18 cellular contexts compared by ENCODE assay signal in genomic region chr10:110758128-110758527, GRCh38.
DNase-seq lines count a peak whose midpoint lies in the region; TF ChIP-seq lines count a peak whose summit lies in the region.
"Had no signal": no experiment of that assay in that cellular context is flagged by ENCODE, and none has a peak within 500 bp of the region (broad histone marks: within the 10 kb centered on the region; RNA-seq: fewer than 3 reads in every experiment).

No MANE protein-coding gene starts in this region.

- H3K27ac Mint-ChIP-seq in activated naive CD4-positive, alpha-beta T cell treated with anti-CD3 and anti-CD28 coated beads for 36 hours = no peak overlapping the region
- H3K27ac Mint-ChIP-seq: IgD-negative memory B cell had no signal

- no peak overlapping the region for H3K4me3 Mint-ChIP-seq in activated naive CD4-positive, alpha-beta T cell treated with anti-CD3 and anti-CD28 coated beads for 36 hours
- H3K4me3 Mint-ChIP-seq: IgD-negative memory B cell had no signal

- no peak overlapping the region for H3K4me3 ChIP-seq in left ventricle myocardium inferior
- H3K4me3 ChIP-seq in ascending aorta = no peak overlapping the region
- peak overlapping the region in 1 of 2 donors; percentile 49 for H3K4me3 ChIP-seq in mucosa of rectum (ENCODE audit: low read length in 2 of 2)
- H3K4me3 ChIP-seq in uterus = no peak overlapping the region
- H3K4me3 ChIP-seq in BE2C (ENCODE audit: low read depth, low read length) = no peak overlapping the region
- H3K4me3 ChIP-seq: BLaER1 treated with 17β-estradiol and CSF1 and Interleukin-3, amounts not matched to agents 10 nM and 100 nM; HAP-1 had no signal

- DNase-seq in left ventricle myocardium inferior = no peak
- no peak for DNase-seq in cardiac septum (ENCODE audit: low spot score)
- no peak for DNase-seq in ascending aorta (ENCODE audit: low spot score in 2 of 2)
- DNase-seq in uterus = no peak
- no peak for DNase-seq in BE2C
- no peak for DNase-seq in activated naive CD4-positive, alpha-beta T cell treated with anti-CD3 and anti-CD28 coated beads for 36 hours
- no peak for DNase-seq in A172 (ENCODE audit: low spot score)
- DNase-seq: DMS79 treated with DMSO at 0.1 percent for 48 hours, Kasumi-1, NCI-H1105 treated with DMSO at 0.1 percent for 48 hours, NCI-H187, NCI-H345, NCI-H526 had no signal

- H3K36me3 Mint-ChIP-seq in activated naive CD4-positive, alpha-beta T cell treated with anti-CD3 and anti-CD28 coated beads for 36 hours (ENCODE audit: low read depth) = no peaks in the 10 kb centered on the region
- H3K36me3 Mint-ChIP-seq: IgD-negative memory B cell had no signal

- H3K27ac ChIP-seq in left ventricle myocardium inferior (replicated peaks) (peak overlapping the region; percentile 87), ascending aorta (peak overlapping the region; percentile 68 to 79), mucosa of rectum (ENCODE audit: low read depth in 2 of 2, low read length in 2 of 2) (peak overlapping the region; percentile 82 to 84), uterus (peak overlapping the region; percentile 1 to 45)
- H3K27ac ChIP-seq: BLaER1 treated with 17β-estradiol and CSF1 and Interleukin-3, amounts not matched to agents 10 nM and 100 nM; HL-60 had no signal

- H3K9ac ChIP-seq in mucosa of rectum (ENCODE audit: low read depth in 1 of 2, low read length in 2 of 2) = peak overlapping the region in 1 of 2 donors; percentile 15
- H3K9ac ChIP-seq: BLaER1 treated with 17β-estradiol and CSF1 and Interleukin-3, amounts not matched to agents 10 nM and 100 nM had no signal

- no peak for TF ChIP-seq CTCF in left ventricle myocardium inferior (IDR thresholded peaks at IDR 0.05; ENCODE audit: borderline replicate concordance)
- no peak for TF ChIP-seq CTCF in ascending aorta (IDR thresholded peaks at IDR 0.05)
- TF ChIP-seq CTCF in uterus (IDR thresholded peaks at IDR 0.05) = no peak
- no peak for TF ChIP-seq CTCF in BE2C (IDR thresholded peaks at IDR 0.05; ENCODE audit: low read depth, low read length)

- CTCF ChIA-PET in activated naive CD4-positive, alpha-beta T cell treated with anti-CD3 and anti-CD28 coated beads for 36 hours (lab: Charles Lee) = interaction anchor here (0.9 to 1.7 kb wide), 2 partner anchors 10 to 152 kb away, joined by 3 read pairs; no protein-coding TSS in a partner anchor

- peaks cover 92% of the 10 kb centered on the region for H3K4me1 ChIP-seq in left ventricle myocardium inferior
- peaks cover 3 to 7% of the 10 kb centered on the region in 2 donors for H3K4me1 ChIP-seq in ascending aorta
- H3K4me1 ChIP-seq in mucosa of rectum (ENCODE audit: control insufficient read depth in 2 of 2, insufficient read depth in 2 of 2, low read length in 2 of 2) = peaks cover 25 to 40% of the 10 kb centered on the region in 2 donors
- H3K4me1 ChIP-seq in uterus = no peaks in the 10 kb centered on the region
- peaks cover 4% of the 10 kb centered on the region; the same call in 1 of the 2 replicates for H3K4me1 ChIP-seq in BE2C
- H3K4me1 ChIP-seq: BLaER1 treated with 17β-estradiol and CSF1 and Interleukin-3, amounts not matched to agents 10 nM and 100 nM; HAP-1 had no signal

- H3K4me1 Mint-ChIP-seq in activated naive CD4-positive, alpha-beta T cell treated with anti-CD3 and anti-CD28 coated beads for 36 hours (ENCODE audit: low read depth) = peaks cover 18% of the 10 kb centered on the region

- no peaks in the 10 kb centered on the region for H3K27me3 Mint-ChIP-seq in activated naive CD4-positive, alpha-beta T cell treated with anti-CD3 and anti-CD28 coated beads for 36 hours (ENCODE audit: low read depth)

- H3K27me3 ChIP-seq in left ventricle myocardium inferior (ENCODE audit: low read depth) (no peaks in the 10 kb centered on the region), ascending aorta (no peaks in the 10 kb centered on the region), mucosa of rectum (ENCODE audit: control insufficient read depth in 2 of 2, insufficient read depth in 2 of 2, low read length in 2 of 2) (no peaks in the 10 kb centered on the region), uterus (no peaks in the 10 kb centered on the region), BE2C (no peaks in the 10 kb centered on the region)
- H3K27me3 ChIP-seq: BLaER1 treated with 17β-estradiol and CSF1 and Interleukin-3, amounts not matched to agents 10 nM and 100 nM had no signal

- no peak for TF ChIP-seq POLR2A in uterus (IDR thresholded peaks at IDR 0.05)

- no peaks in the 10 kb centered on the region for H3K9me3 Mint-ChIP-seq in activated naive CD4-positive, alpha-beta T cell treated with anti-CD3 and anti-CD28 coated beads for 36 hours

- H3K9me3 ChIP-seq in left ventricle myocardium inferior (replicated peaks) (no peaks in the 10 kb centered on the region), ascending aorta (no peaks in the 10 kb centered on the region), mucosa of rectum (ENCODE audit: control insufficient read depth in 2 of 2, low read length in 2 of 2) (no peaks in the 10 kb centered on the region), uterus (no peaks in the 10 kb centered on the region), BE2C (no peaks in the 10 kb centered on the region)
- H3K9me3 ChIP-seq: BLaER1 treated with 17β-estradiol and CSF1 and Interleukin-3, amounts not matched to agents 10 nM and 100 nM; HAP-1 had no signal

- intact Hi-C loops in left ventricle myocardium inferior (cut with micrococcal nuclease) = no loop called here
- intact Hi-C loops in cardiac septum (cut with DNase I) = no loop called here
- intact Hi-C loops in ascending aorta (cut with DNase I) = no loop called here
- intact Hi-C loops in uterus (cut with DNase I; ENCODE audit: low total_unique reads) = no loop called here
- intact Hi-C loops in activated naive CD4-positive, alpha-beta T cell treated with anti-CD3 and anti-CD28 coated beads for 36 hours (cut with micrococcal nuclease) = no loop called here

- H3K36me3 ChIP-seq in left ventricle myocardium inferior = no peaks in the 10 kb centered on the region
- H3K36me3 ChIP-seq in ascending aorta = no peaks in the 10 kb centered on the region
- no peaks in the 10 kb centered on the region for H3K36me3 ChIP-seq in mucosa of rectum (ENCODE audit: control insufficient read depth in 2 of 2, insufficient read depth in 2 of 2, low read length in 2 of 2)
- H3K36me3 ChIP-seq in uterus = no peaks in the 10 kb centered on the region
- H3K36me3 ChIP-seq in BE2C = no peaks in the 10 kb centered on the region; the same call in none of the 2 replicates
- H3K36me3 ChIP-seq: BLaER1 treated with 17β-estradiol and CSF1 and Interleukin-3, amounts not matched to agents 10 nM and 100 nM; HAP-1 had no signal

Comparison
In these comparisons a context has a peak if more than half of its experiments do, and no peak if none do; other contexts are left out.
1. H3K27ac ChIP-seq: peak in every context shown above with its lines; median percentile 87 in left ventricle myocardium inferior; 83 in mucosa of rectum; 74 in ascending aorta; 23 in uterus.